ENCODE assay signal across 15 cellular contexts in the genomic region with DNA sequence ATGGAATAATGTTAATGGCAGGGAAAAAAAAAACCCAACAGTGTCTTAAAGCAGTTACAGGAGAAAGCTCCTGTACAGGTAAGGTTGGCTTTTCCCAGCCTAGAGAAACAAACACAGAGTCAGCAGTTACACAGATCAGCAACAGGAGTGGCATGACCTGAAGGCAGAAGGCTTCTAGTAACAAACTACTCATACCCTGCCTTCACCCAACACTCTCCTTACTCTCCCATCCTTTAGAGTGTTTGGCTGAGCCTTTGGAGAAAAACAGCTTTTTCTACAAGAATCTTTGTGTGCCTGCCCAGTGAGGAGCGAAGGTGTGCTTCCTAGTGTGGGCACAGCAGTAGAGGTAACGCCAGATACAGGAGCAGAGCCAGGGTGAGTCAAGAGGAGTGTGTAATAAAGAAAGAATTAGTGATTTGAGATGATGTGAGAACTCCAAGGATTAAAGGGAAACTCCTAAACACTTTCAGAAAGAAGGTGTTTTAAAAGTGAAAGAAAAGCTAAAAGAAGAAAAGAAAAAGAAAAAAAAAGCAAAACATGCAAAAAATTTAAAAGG.
DNase-seq lines count a peak whose midpoint lies in the region; ATAC-seq and TF ChIP-seq lines count a peak whose summit lies in the region.
"Had no signal": no experiment of that assay in that cellular context is flagged by ENCODE, and none has a peak within 500 bp of the region (broad histone marks: within the 10 kb centered on the region; RNA-seq: fewer than 3 reads in every experiment).

No MANE protein-coding gene starts in this region.

- H3K9me2 ChIP-seq in GM23338 (ENCODE audit: insufficient read depth), result no peaks in the 10 kb centered on the region

- H3K4me1 Mint-ChIP-seq in GM23338 (no peaks in the 10 kb centered on the region), neural progenitor cell (no peaks in the 10 kb centered on the region)
- no peaks in the 10 kb centered on the region for H3K4me1 Mint-ChIP-seq in activated CD4-positive, alpha-beta memory T cell treated with anti-CD3 and anti-CD28 coated beads for 36 hours (ENCODE audit: low read depth)
- H3K4me1 Mint-ChIP-seq: CD14-positive monocyte; CD8-positive, alpha-beta memory T cell had no signal

- H3F3A ChIP-seq in GM23338 (replicated peaks; ENCODE audit: low read depth), result no peaks in the 10 kb centered on the region
- no peaks in the 10 kb centered on the region for H3F3A ChIP-seq in neural progenitor cell (ENCODE audit: low read depth)

- H3K9me3 ChIP-seq in RWPE2 (ENCODE audit: severe bottlenecking) (no peaks in the 10 kb centered on the region), neural progenitor cell (ENCODE audit: low read depth) (no peaks in the 10 kb centered on the region), ascending aorta (no peaks in the 10 kb centered on the region)
- H3K9me3 ChIP-seq: A549, BE2C, Caco-2 had no signal

- H3K27ac Mint-ChIP-seq in GM23338, result no peak overlapping the region
- no peak overlapping the region for H3K27ac Mint-ChIP-seq in neural progenitor cell
- no peak overlapping the region for H3K27ac Mint-ChIP-seq in activated CD4-positive, alpha-beta memory T cell treated with anti-CD3 and anti-CD28 coated beads for 36 hours
- H3K27ac Mint-ChIP-seq: CD14-positive monocyte had no signal

- H4K20me1 ChIP-seq in GM23338 (replicated peaks; ENCODE audit: insufficient read depth) (no peaks in the 10 kb centered on the region), neural progenitor cell (ENCODE audit: low read depth) (no peaks in the 10 kb centered on the region)

- H3K9me3 Mint-ChIP-seq in GM23338, result no peaks in the 10 kb centered on the region
- H3K9me3 Mint-ChIP-seq in neural progenitor cell, result no peaks in the 10 kb centered on the region
- no peaks in the 10 kb centered on the region for H3K9me3 Mint-ChIP-seq in activated CD4-positive, alpha-beta memory T cell treated with anti-CD3 and anti-CD28 coated beads for 36 hours
- H3K9me3 Mint-ChIP-seq: CD14-positive monocyte; CD8-positive, alpha-beta memory T cell had no signal

- H3K4me2 ChIP-seq in GM23338 (no peak overlapping the region), neural progenitor cell (no peak overlapping the region)
- H3K4me2 ChIP-seq: A549 had no signal

- H3K9ac ChIP-seq in neural progenitor cell, result no peak overlapping the region

- no peak for ATAC-seq in GM23338
- ATAC-seq in RWPE2 (ENCODE audit: low read depth), result peak; percentile 65
- ATAC-seq in esophagus mucosa, result peak; percentile 54
- ATAC-seq: A549 had no signal

- POLR2A ChIA-PET in activated CD4-positive, alpha-beta memory T cell treated with anti-CD3 and anti-CD28 coated beads for 36 hours (lab: Charles Lee), result no interaction called here

- no peak overlapping the region for H3K4me3 Mint-ChIP-seq in GM23338
- no peak overlapping the region for H3K4me3 Mint-ChIP-seq in neural progenitor cell
- H3K4me3 Mint-ChIP-seq in activated CD4-positive, alpha-beta memory T cell treated with anti-CD3 and anti-CD28 coated beads for 36 hours, result no peak overlapping the region
- H3K4me3 Mint-ChIP-seq: CD14-positive monocyte; CD8-positive, alpha-beta memory T cell had no signal

- H3K27me3 ChIP-seq in GM23338 (ENCODE audit: insufficient read depth), result no peaks in the 10 kb centered on the region
- H3K27me3 ChIP-seq in RWPE2 (ENCODE audit: insufficient read depth, poor library complexity, severe bottlenecking), result no peaks in the 10 kb centered on the region
- H3K27me3 ChIP-seq in neural progenitor cell, result no peaks in the 10 kb centered on the region
- no peaks in the 10 kb centered on the region for H3K27me3 ChIP-seq in ascending aorta
- H3K27me3 ChIP-seq: BE2C had no signal

- intact Hi-C loops in activated CD4-positive, alpha-beta memory T cell treated with anti-CD3 and anti-CD28 coated beads for 36 hours (cut with micrococcal nuclease), result no loop called here
- intact Hi-C loops in ascending aorta (cut with DNase I), result no loop called here

- TF ChIP-seq CTCF in GM23338 (conservative IDR thresholded peaks at IDR 0.05; ENCODE audit: low read depth in 2 of 2), result no peak
- no peak for TF ChIP-seq CTCF in RWPE2 (IDR thresholded peaks at IDR 0.05; ENCODE audit: poor library complexity, severe bottlenecking)
- no peak for TF ChIP-seq CTCF in neural progenitor cell (IDR thresholded peaks at IDR 0.05)
- TF ChIP-seq CTCF in ascending aorta (IDR thresholded peaks at IDR 0.05), result no peak

- H3K79me2 ChIP-seq in GM23338 (replicated peaks; ENCODE audit: insufficient read depth), result no peaks in the 10 kb centered on the region
- no peaks in the 10 kb centered on the region for H3K79me2 ChIP-seq in neural progenitor cell (ENCODE audit: low read depth)

- DNase-seq in GM23338 (ENCODE audit: low spot score), result no peak
- no peak for DNase-seq in RWPE2 (ENCODE audit: low spot score)
- DNase-seq in neural progenitor cell (ENCODE audit: low spot score), result no peak
- no peak for DNase-seq in activated CD4-positive, alpha-beta memory T cell treated with anti-CD3 and anti-CD28 coated beads for 36 hours
- DNase-seq in ascending aorta (ENCODE audit: low spot score in 2 of 2), result no peak
- no peak for DNase-seq in hippocampal formation (lab: John Stamatoyannopoulos, UW)
- DNase-seq: BE2C; Caco-2; CD8-positive, alpha-beta memory T cell; DND-41; GF-D8; IMR-90 had no signal

- H3K36me3 Mint-ChIP-seq in GM23338 (ENCODE audit: low read depth), result no peaks in the 10 kb centered on the region
- H3K36me3 Mint-ChIP-seq in neural progenitor cell, result no peaks in the 10 kb centered on the region
- no peaks in the 10 kb centered on the region for H3K36me3 Mint-ChIP-seq in activated CD4-positive, alpha-beta memory T cell treated with anti-CD3 and anti-CD28 coated beads for 36 hours
- H3K36me3 Mint-ChIP-seq: CD14-positive monocyte; CD8-positive, alpha-beta memory T cell had no signal

- H3K27ac ChIP-seq in GM23338 (ENCODE audit: low read depth) (no peak overlapping the region), RWPE2 (ENCODE audit: poor library complexity, severe bottlenecking) (no peak overlapping the region), neural progenitor cell (no peak overlapping the region), ascending aorta (no peak overlapping the region)
- H3K27ac ChIP-seq: A549 had no signal

- H3K27me3 Mint-ChIP-seq in GM23338 (ENCODE audit: insufficient read depth, low read depth, poor library complexity), result peaks cover 1% of the 10 kb centered on the region
- H3K27me3 Mint-ChIP-seq in neural progenitor cell (ENCODE audit: insufficient read depth, low read depth), result no peaks in the 10 kb centered on the region
- H3K27me3 Mint-ChIP-seq in activated CD4-positive, alpha-beta memory T cell treated with anti-CD3 and anti-CD28 coated beads for 36 hours, result peaks cover 6% of the 10 kb centered on the region

- H3K36me3 ChIP-seq in GM23338 (ENCODE audit: insufficient read depth) (no peaks in the 10 kb centered on the region), RWPE2 (ENCODE audit: low read depth) (no peaks in the 10 kb centered on the region), neural progenitor cell (no peaks in the 10 kb centered on the region), ascending aorta (no peaks in the 10 kb centered on the region)
- H3K36me3 ChIP-seq: BE2C had no signal

- H3K4me3 ChIP-seq in GM23338, result no peak overlapping the region
- no peak overlapping the region for H3K4me3 ChIP-seq in RWPE2 (ENCODE audit: severe bottlenecking)
- no peak overlapping the region for H3K4me3 ChIP-seq in neural progenitor cell
- no peak overlapping the region for H3K4me3 ChIP-seq in ascending aorta
- H3K4me3 ChIP-seq: A549 had no signal

- CTCF ChIA-PET in activated CD4-positive, alpha-beta memory T cell treated with anti-CD3 and anti-CD28 coated beads for 36 hours (lab: Charles Lee), result interaction anchor here (1.0 to 4.7 kb wide), 15 partner anchors 8 to 912 kb away, joined by 3 to 51 read pairs (median 20); partner anchors contain the start of gene MINDY2

- H2AFZ ChIP-seq in GM23338 (0 out of 2 replicates have a peak overlapping the region, but pooled peaks have one; percentile 63), neural progenitor cell (replicated peaks) (peak overlapping the region; percentile 15)

- H3K4me1 ChIP-seq in GM23338 (ENCODE audit: insufficient read depth), result no peaks in the 10 kb centered on the region
- peaks cover 3% of the 10 kb centered on the region for H3K4me1 ChIP-seq in RWPE2 (ENCODE audit: insufficient read depth, poor library complexity, severe bottlenecking)
- no peaks in the 10 kb centered on the region for H3K4me1 ChIP-seq in neural progenitor cell
- H3K4me1 ChIP-seq in ascending aorta, result no peaks in the 10 kb centered on the region
- H3K4me1 ChIP-seq: A549, BE2C, Caco-2 had no signal

TF ChIP-seq in GM23338, 12 proteins besides CTCF, POLR2A, EP300 and RAD21 (continues in another document):
- TF ChIP-seq, protein P1, sequence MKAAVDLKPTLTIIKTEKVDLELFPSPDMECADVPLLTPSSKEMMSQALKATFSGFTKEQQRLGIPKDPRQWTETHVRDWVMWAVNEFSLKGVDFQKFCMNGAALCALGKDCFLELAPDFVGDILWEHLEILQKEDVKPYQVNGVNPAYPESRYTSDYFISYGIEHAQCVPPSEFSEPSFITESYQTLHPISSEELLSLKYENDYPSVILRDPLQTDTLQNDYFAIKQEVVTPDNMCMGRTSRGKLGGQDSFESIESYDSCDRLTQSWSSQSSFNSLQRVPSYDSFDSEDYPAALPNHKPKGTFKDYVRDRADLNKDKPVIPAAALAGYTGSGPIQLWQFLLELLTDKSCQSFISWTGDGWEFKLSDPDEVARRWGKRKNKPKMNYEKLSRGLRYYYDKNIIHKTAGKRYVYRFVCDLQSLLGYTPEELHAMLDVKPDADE (IDR thresholded peaks at IDR 0.05), result no peak
- TF ChIP-seq ZNF331 (CRISPR knock-in tag; IDR thresholded peaks at IDR 0.05; ENCODE audit: low read depth) (no peak), CREB1 (CRISPR knock-in tag; IDR thresholded peaks at IDR 0.05; ENCODE audit: low read depth) (no peak), EZH2phosphoT487 (IDR thresholded peaks at IDR 0.05; ENCODE audit: unreplicated experiment) (no peak), ZNF114 (CRISPR knock-in tag; IDR thresholded peaks at IDR 0.05) (no peak), NANOG (IDR thresholded peaks at IDR 0.05; ENCODE audit: borderline replicate concordance) (no peak)
